In genomic region chr9:108864446-108864845, GRCh38 we compare ENCODE assay signal across 23 cellular contexts. TPM values are rescaled to one million over a fixed set of nuclear protein-coding genes. Genes with fewer than 3 reads are reported as not detected.
DNase-seq lines count a peak whose midpoint lies in the region; ATAC-seq and TF ChIP-seq lines count a peak whose summit lies in the region.
"Had no signal": no experiment of that assay in that cellular context is flagged by ENCODE, and none has a peak within 500 bp of the region (broad histone marks: within the 10 kb centered on the region; RNA-seq: fewer than 3 reads in every experiment).

No MANE protein-coding gene starts in this region.

- H3F3A ChIP-seq in GM23338 (replicated peaks; ENCODE audit: low read depth) = no peaks in the 10 kb centered on the region

- no peaks in the 10 kb centered on the region for H3K79me2 ChIP-seq in GM23338 (replicated peaks; ENCODE audit: insufficient read depth)

- no peak overlapping the region for H3K4me3 Mint-ChIP-seq in GM23338
- no peak overlapping the region for H3K4me3 Mint-ChIP-seq in T-helper 2 cell treated with Interferon-gamma antibody and Interleukin-4, amounts not matched to agents 5 μg/mL and 100 μg/mL, for 36 hours
- H3K4me3 Mint-ChIP-seq: CD14-positive monocyte, HFFc6 had no signal

- no peaks in the 10 kb centered on the region for H4K20me1 ChIP-seq in GM23338 (replicated peaks; ENCODE audit: insufficient read depth)

- H3K4me3 ChIP-seq in AG10803 (ENCODE audit: low read length) = no peak overlapping the region
- H3K4me3 ChIP-seq in GM23338 = no peak overlapping the region
- no peak overlapping the region for H3K4me3 ChIP-seq in astrocyte of the cerebellum (ENCODE audit: low read depth, low read length)
- H3K4me3 ChIP-seq: PC-9 had no signal

- no peaks in the 10 kb centered on the region for H3K4me1 Mint-ChIP-seq in GM23338
- H3K4me1 Mint-ChIP-seq in T-helper 2 cell treated with Interferon-gamma antibody and Interleukin-4, amounts not matched to agents 5 μg/mL and 100 μg/mL, for 36 hours (ENCODE audit: low read depth) = no peaks in the 10 kb centered on the region

- H3K4me2 ChIP-seq in GM23338 = no peak overlapping the region
- H3K4me2 ChIP-seq: KMS-11, PC-9 had no signal

- in situ Hi-C loops in astrocyte of the cerebellum (cut with HindIII; ENCODE audit: low sequenced_read_pairs) = no loop called here

- TF ChIP-seq CTCF in AG10803 (conservative IDR thresholded peaks at IDR 0.05; ENCODE audit: low read length) = peak; percentile 4; the same call in 1 of the 2 replicates
- TF ChIP-seq CTCF in GM23338 (conservative IDR thresholded peaks at IDR 0.05; ENCODE audit: low read depth in 2 of 2) = no peak; a peak in 1 of 4 replicates
- TF ChIP-seq CTCF in astrocyte of the cerebellum (IDR thresholded peaks at IDR 0.05; ENCODE audit: low read depth, low read length, missing control alignments) = peak; percentile 16
- TF ChIP-seq CTCF in foreskin keratinocyte (conservative IDR thresholded peaks at IDR 0.05) = peak; percentile 2

- ATAC-seq in GM23338 (peak; percentile 61), foreskin keratinocyte (no peak), GM19455 (IDR thresholded peaks at IDR 0.05; ENCODE audit: unreplicated experiment) (no peak), GM18867 (IDR thresholded peaks at IDR 0.05; ENCODE audit: unreplicated experiment) (no peak), HG02973 (IDR thresholded peaks at IDR 0.05; ENCODE audit: unreplicated experiment) (no peak)

- DNase-seq in AG10803 (ENCODE audit: low read depth) = no peak
- peak; percentile 26 for DNase-seq in GM23338 (ENCODE audit: low spot score)
- no peak for DNase-seq in astrocyte of the cerebellum (ENCODE audit: low read depth)
- DNase-seq in foreskin keratinocyte = no peak
- DNase-seq in T-helper 2 cell treated with Interferon-gamma antibody and Interleukin-4, amounts not matched to agents 5 μg/mL and 100 μg/mL, for 36 hours (ENCODE audit: low spot score) = no peak
- DNase-seq: AML-193, GF-D8, HFFc6, NCI-H1436, NCI-H1930, NCI-H2171, NCI-H526, PC-9, SIG-M5 had no signal

- H3K27me3 Mint-ChIP-seq in GM23338 (ENCODE audit: insufficient read depth, low read depth, poor library complexity) = peaks cover 4% of the 10 kb centered on the region
- H3K27me3 Mint-ChIP-seq in T-helper 2 cell treated with Interferon-gamma antibody and Interleukin-4, amounts not matched to agents 5 μg/mL and 100 μg/mL, for 36 hours (ENCODE audit: low read depth) = no peaks in the 10 kb centered on the region

- no peak overlapping the region for H3K27ac Mint-ChIP-seq in GM23338
- H3K27ac Mint-ChIP-seq in T-helper 2 cell treated with Interferon-gamma antibody and Interleukin-4, amounts not matched to agents 5 μg/mL and 100 μg/mL, for 36 hours = no peak overlapping the region
- H3K27ac Mint-ChIP-seq: CD14-positive monocyte, HFFc6 had no signal

- H3K4me1 ChIP-seq in GM23338 (ENCODE audit: insufficient read depth) = no peaks in the 10 kb centered on the region
- H3K4me1 ChIP-seq in foreskin keratinocyte = peaks cover 21% of the 10 kb centered on the region

- H2AFZ ChIP-seq in GM23338 = no peak overlapping the region
- H2AFZ ChIP-seq: PC-9 had no signal

- H3K36me3 Mint-ChIP-seq in GM23338 (ENCODE audit: low read depth) = peaks cover 4% of the 10 kb centered on the region; the same call in 1 of the 3 replicates
- peaks cover 7% of the 10 kb centered on the region for H3K36me3 Mint-ChIP-seq in T-helper 2 cell treated with Interferon-gamma antibody and Interleukin-4, amounts not matched to agents 5 μg/mL and 100 μg/mL, for 36 hours (ENCODE audit: low read depth)

- H3K27me3 ChIP-seq in GM23338 (ENCODE audit: insufficient read depth) (no peaks in the 10 kb centered on the region), foreskin keratinocyte (no peaks in the 10 kb centered on the region)

- no peaks in the 10 kb centered on the region for H3K9me2 ChIP-seq in GM23338 (ENCODE audit: insufficient read depth)

- no peaks in the 10 kb centered on the region for H3K9me3 Mint-ChIP-seq in GM23338
- H3K9me3 Mint-ChIP-seq in T-helper 2 cell treated with Interferon-gamma antibody and Interleukin-4, amounts not matched to agents 5 μg/mL and 100 μg/mL, for 36 hours = no peaks in the 10 kb centered on the region
- H3K9me3 Mint-ChIP-seq: HFFc6 had no signal

- H3K27ac ChIP-seq in GM23338 (ENCODE audit: low read depth) (no peak overlapping the region), foreskin keratinocyte (no peak overlapping the region)
- H3K27ac ChIP-seq: KMS-11, PC-9, RWPE1 had no signal

- no peaks in the 10 kb centered on the region for H3K36me3 ChIP-seq in GM23338 (ENCODE audit: insufficient read depth)

TF ChIP-seq in GM23338, 12 proteins besides CTCF, POLR2A, EP300 and RAD21 (continues in another document):
- TF ChIP-seq EZH2 (IDR thresholded peaks at IDR 0.05; ENCODE audit: low read depth, unreplicated experiment) (no peak), ZNF331 (CRISPR knock-in tag; IDR thresholded peaks at IDR 0.05; ENCODE audit: low read depth) (no peak), NANOG (IDR thresholded peaks at IDR 0.05; ENCODE audit: borderline replicate concordance) (no peak), EZH2phosphoT487 (IDR thresholded peaks at IDR 0.05; ENCODE audit: unreplicated experiment) (no peak), POLR2AphosphoS5 (IDR thresholded peaks at IDR 0.05; ENCODE audit: low read depth) (no peak), JUNB (IDR thresholded peaks at IDR 0.05; ENCODE audit: unreplicated experiment) (no peak), ZNF114 (CRISPR knock-in tag; IDR thresholded peaks at IDR 0.05) (no peak), CREB1 (CRISPR knock-in tag; IDR thresholded peaks at IDR 0.05; ENCODE audit: low read depth) (no peak), STAT1 (IDR thresholded peaks at IDR 0.05; ENCODE audit: unreplicated experiment) (no peak)
- TF ChIP-seq, protein P1, sequence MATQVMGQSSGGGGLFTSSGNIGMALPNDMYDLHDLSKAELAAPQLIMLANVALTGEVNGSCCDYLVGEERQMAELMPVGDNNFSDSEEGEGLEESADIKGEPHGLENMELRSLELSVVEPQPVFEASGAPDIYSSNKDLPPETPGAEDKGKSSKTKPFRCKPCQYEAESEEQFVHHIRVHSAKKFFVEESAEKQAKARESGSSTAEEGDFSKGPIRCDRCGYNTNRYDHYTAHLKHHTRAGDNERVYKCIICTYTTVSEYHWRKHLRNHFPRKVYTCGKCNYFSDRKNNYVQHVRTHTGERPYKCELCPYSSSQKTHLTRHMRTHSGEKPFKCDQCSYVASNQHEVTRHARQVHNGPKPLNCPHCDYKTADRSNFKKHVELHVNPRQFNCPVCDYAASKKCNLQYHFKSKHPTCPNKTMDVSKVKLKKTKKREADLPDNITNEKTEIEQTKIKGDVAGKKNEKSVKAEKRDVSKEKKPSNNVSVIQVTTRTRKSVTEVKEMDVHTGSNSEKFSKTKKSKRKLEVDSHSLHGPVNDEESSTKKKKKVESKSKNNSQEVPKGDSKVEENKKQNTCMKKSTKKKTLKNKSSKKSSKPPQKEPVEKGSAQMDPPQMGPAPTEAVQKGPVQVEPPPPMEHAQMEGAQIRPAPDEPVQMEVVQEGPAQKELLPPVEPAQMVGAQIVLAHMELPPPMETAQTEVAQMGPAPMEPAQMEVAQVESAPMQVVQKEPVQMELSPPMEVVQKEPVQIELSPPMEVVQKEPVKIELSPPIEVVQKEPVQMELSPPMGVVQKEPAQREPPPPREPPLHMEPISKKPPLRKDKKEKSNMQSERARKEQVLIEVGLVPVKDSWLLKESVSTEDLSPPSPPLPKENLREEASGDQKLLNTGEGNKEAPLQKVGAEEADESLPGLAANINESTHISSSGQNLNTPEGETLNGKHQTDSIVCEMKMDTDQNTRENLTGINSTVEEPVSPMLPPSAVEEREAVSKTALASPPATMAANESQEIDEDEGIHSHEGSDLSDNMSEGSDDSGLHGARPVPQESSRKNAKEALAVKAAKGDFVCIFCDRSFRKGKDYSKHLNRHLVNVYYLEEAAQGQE (IDR thresholded peaks at IDR 0.05; ENCODE audit: unreplicated experiment) = no peak
- TF ChIP-seq, protein P2, sequence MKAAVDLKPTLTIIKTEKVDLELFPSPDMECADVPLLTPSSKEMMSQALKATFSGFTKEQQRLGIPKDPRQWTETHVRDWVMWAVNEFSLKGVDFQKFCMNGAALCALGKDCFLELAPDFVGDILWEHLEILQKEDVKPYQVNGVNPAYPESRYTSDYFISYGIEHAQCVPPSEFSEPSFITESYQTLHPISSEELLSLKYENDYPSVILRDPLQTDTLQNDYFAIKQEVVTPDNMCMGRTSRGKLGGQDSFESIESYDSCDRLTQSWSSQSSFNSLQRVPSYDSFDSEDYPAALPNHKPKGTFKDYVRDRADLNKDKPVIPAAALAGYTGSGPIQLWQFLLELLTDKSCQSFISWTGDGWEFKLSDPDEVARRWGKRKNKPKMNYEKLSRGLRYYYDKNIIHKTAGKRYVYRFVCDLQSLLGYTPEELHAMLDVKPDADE (IDR thresholded peaks at IDR 0.05) = no peak

RNA-seq across cellular contexts. Expression of gene ACTL7A, which starts 2.4 kb away (rescaled TPM):
- total RNA-seq in GM23338 (2014; rRNA removed; shearing (Covaris generic)) = not detected in 2 replicates
- polyA plus RNA-seq in GM23338 (2016; fragmentation: Nextera tagmentation; extraction: Ambion mirVana) (0.14 TPM in 1 of 2 replicates, not detected in the other), foreskin keratinocyte (not detected in 2 replicates)
- not detected in 2 replicates for total RNA-seq in foreskin keratinocyte
- total RNA-seq: Daoy, H1, HFFc6, MCF 10A, PC-9 had no signal
- polyA plus RNA-seq: CD14-positive monocyte, H1 had no signal

RNA-seq across cellular contexts. Expression of gene ACTL7B, which starts 8.7 kb away (rescaled TPM):
- 0.08 TPM in 1 of 2 replicates, not detected in the other for total RNA-seq in GM23338 (2014; rRNA removed; shearing (Covaris generic))
- polyA plus RNA-seq in GM23338 (2016; fragmentation: Nextera tagmentation; extraction: Ambion mirVana) (not detected in 2 replicates), foreskin keratinocyte (not detected in 2 replicates)
- not detected in 2 replicates for total RNA-seq in foreskin keratinocyte
- total RNA-seq: Daoy, H1, HFFc6, MCF 10A, PC-9 had no signal
- polyA plus RNA-seq: CD14-positive monocyte, H1 had no signal

Comparison
In these comparisons a context has a peak if more than half of its experiments do, and no peak if none do; other contexts are left out.
1. CTCF ChIP-seq: peak in AG10803 (single experiment), astrocyte of the cerebellum (single experiment) and foreskin keratinocyte (single experiment); none in GM23338 (0 of 2).